ENCODE assay signal across 16 cellular contexts in the genomic region with DNA sequence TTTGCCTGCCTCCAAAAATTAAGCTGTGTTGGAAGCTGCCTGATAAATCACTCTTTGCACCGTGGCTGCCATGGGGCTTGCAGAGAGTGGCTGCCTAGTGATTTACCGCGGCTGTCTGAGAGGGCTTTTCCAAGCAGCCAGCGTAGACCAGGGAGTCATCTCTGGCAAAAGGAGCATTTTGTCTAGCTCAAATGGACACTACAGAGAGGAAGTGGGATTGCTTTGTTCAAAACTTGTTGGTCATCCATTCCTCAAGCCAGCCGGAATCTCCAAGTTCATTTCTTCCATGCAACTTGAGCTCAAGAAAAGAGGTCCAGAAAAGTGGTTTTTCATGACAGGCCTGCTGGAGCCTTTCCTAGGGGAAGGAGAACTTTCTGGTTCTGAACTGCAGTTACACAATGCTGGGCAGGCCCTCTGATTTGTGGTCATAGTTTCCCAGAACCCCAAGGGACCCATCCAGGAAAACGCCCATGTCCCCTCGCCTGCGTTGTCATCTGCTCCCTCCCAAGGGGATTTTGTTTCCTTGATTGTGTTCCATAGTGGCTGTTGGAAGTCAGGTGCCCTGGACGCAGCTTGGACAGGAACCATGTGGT.
A peak's percentile ranks its signal among the peaks of the same experiment; 100 is the strongest.
DNase-seq lines count a peak whose midpoint lies in the region; FAIRE-seq and TF ChIP-seq lines count a peak whose summit lies in the region.
"Had no signal": no experiment of that assay in that cellular context is flagged by ENCODE, and none has a peak within 500 bp of the region (broad histone marks: within the 10 kb centered on the region; RNA-seq: fewer than 3 reads in every experiment).

No MANE protein-coding gene starts in this region.

- TF ChIP-seq CTCF in coronary artery (IDR thresholded peaks at IDR 0.05) (no peak), lower leg skin (IDR thresholded peaks at IDR 0.05) (no peak), smooth muscle cell (IDR thresholded peaks at IDR 0.05; ENCODE audit: borderline replicate concordance, insufficient read depth, poor library complexity, severe bottlenecking) (no peak), MM.1S (IDR thresholded peaks at IDR 0.05; ENCODE audit: low read length) (no peak), progenitor cell of endocrine pancreas (IDR thresholded peaks at IDR 0.05; ENCODE audit: unreplicated experiment) (no peak)

- H3K9me3 Mint-ChIP-seq in progenitor cell of endocrine pancreas (ENCODE audit: low read depth), result no peaks in the 10 kb centered on the region
- H3K9me3 Mint-ChIP-seq: activated naive CD4-positive, alpha-beta T cell treated with anti-CD3 and anti-CD28 coated beads, Interleukin-2, amount 10 ng/mL, durations not matched to agents 7 days and 5 days had no signal

- H3K79me2 ChIP-seq in smooth muscle cell (ENCODE audit: low read depth), result no peaks in the 10 kb centered on the region
- no peaks in the 10 kb centered on the region for H3K79me2 ChIP-seq in MM.1S (ENCODE audit: low read length)

- no peaks in the 10 kb centered on the region for H3K36me3 Mint-ChIP-seq in progenitor cell of endocrine pancreas (ENCODE audit: insufficient read depth)
- H3K36me3 Mint-ChIP-seq: activated naive CD4-positive, alpha-beta T cell treated with anti-CD3 and anti-CD28 coated beads, Interleukin-2, amount 10 ng/mL, durations not matched to agents 7 days and 5 days had no signal

- peak overlapping the region; percentile 25 to 83 for H3K27ac ChIP-seq in coronary artery
- no peak overlapping the region for H3K27ac ChIP-seq in smooth muscle cell (ENCODE audit: low read depth)
- H3K27ac ChIP-seq in MM.1S (ENCODE audit: low read length), result no peak overlapping the region
- H3K27ac ChIP-seq: right lobe of liver had no signal

- H3F3A ChIP-seq in smooth muscle cell (ENCODE audit: low read depth) (no peaks in the 10 kb centered on the region), MM.1S (ENCODE audit: insufficient read depth, low read length) (no peaks in the 10 kb centered on the region)

- H3K9me3 ChIP-seq in smooth muscle cell (replicated peaks; ENCODE audit: low read depth), result no peaks in the 10 kb centered on the region
- H3K9me3 ChIP-seq in MM.1S (replicated peaks; ENCODE audit: insufficient read depth, low read length), result no peaks in the 10 kb centered on the region
- H3K9me3 ChIP-seq: right lobe of liver had no signal

- peaks cover 3% of the 10 kb centered on the region for H3K27me3 Mint-ChIP-seq in progenitor cell of endocrine pancreas

- H3K27ac Mint-ChIP-seq in progenitor cell of endocrine pancreas, result no peak overlapping the region
- H3K27ac Mint-ChIP-seq: activated naive CD4-positive, alpha-beta T cell treated with anti-CD3 and anti-CD28 coated beads, Interleukin-2, amount 10 ng/mL, durations not matched to agents 7 days and 5 days had no signal

- H3K36me3 ChIP-seq in smooth muscle cell (ENCODE audit: low read depth), result no peaks in the 10 kb centered on the region
- H3K36me3 ChIP-seq in MM.1S (replicated peaks; ENCODE audit: insufficient read depth, low read length), result no peaks in the 10 kb centered on the region
- H3K36me3 ChIP-seq: right lobe of liver had no signal

- peaks cover 2% of the 10 kb centered on the region for H3K4me1 ChIP-seq in smooth muscle cell (ENCODE audit: low read depth)
- no peaks in the 10 kb centered on the region for H3K4me1 ChIP-seq in MM.1S (ENCODE audit: low read length)
- H3K4me1 ChIP-seq: right lobe of liver had no signal

- 27 to 46% methylated on average over 9 of the region's 9 CpGs for WGBS in lower leg skin, 2 donors
- 81% methylated on average over 9 of the region's 9 CpGs for WGBS in smooth muscle cell (ENCODE audit: low lambda C conversion rate)

- peak; percentile 62 for DNase-seq in GM03348 (ENCODE audit: low spot score)
- peak; percentile 83 for DNase-seq in coronary artery (ENCODE audit: low spot score)
- DNase-seq in lower leg skin (ENCODE audit: low spot score in 2 of 2), result peak; percentile 82 to 95
- no peak for DNase-seq in smooth muscle cell (lab: John Stamatoyannopoulos, UW; ENCODE audit: unreplicated experiment)
- DNase-seq in MM.1S, result no peak
- DNase-seq in effector CD8-positive, alpha-beta T cell (lab: John Stamatoyannopoulos, UW), result no peak
- DNase-seq in progenitor cell of endocrine pancreas (ENCODE audit: low spot score, unreplicated experiment), result no peak
- DNase-seq in H54 (ENCODE audit: insufficient read length, low spot score), result no peak
- DNase-seq: activated CD8-positive, alpha-beta memory T cell treated with anti-CD3 and anti-CD28 coated beads for 24 hours; activated naive CD4-positive, alpha-beta T cell treated with anti-CD3 and anti-CD28 coated beads, Interleukin-2, amount 10 ng/mL, durations not matched to agents 7 days and 5 days; GF-D8; head of caudate nucleus; mesendoderm; NCI-H345; right lobe of liver; T-helper 9 cell had no signal

- H3K27me3 ChIP-seq in smooth muscle cell (ENCODE audit: low read depth), result no peaks in the 10 kb centered on the region
- no peaks in the 10 kb centered on the region for H3K27me3 ChIP-seq in MM.1S (replicated peaks; ENCODE audit: insufficient read depth, low read length)
- H3K27me3 ChIP-seq: right lobe of liver had no signal

- H3K4me2 ChIP-seq in smooth muscle cell, result peak overlapping the region; percentile 32
- H3K4me2 ChIP-seq in MM.1S (ENCODE audit: low read depth, low read length), result no peak overlapping the region

- no peak overlapping the region for H3K4me3 Mint-ChIP-seq in progenitor cell of endocrine pancreas (ENCODE audit: low read depth)
- H3K4me3 Mint-ChIP-seq: activated naive CD4-positive, alpha-beta T cell treated with anti-CD3 and anti-CD28 coated beads, Interleukin-2, amount 10 ng/mL, durations not matched to agents 7 days and 5 days had no signal

- H4K20me1 ChIP-seq in smooth muscle cell (ENCODE audit: low read depth), result no peaks in the 10 kb centered on the region
- no peaks in the 10 kb centered on the region for H4K20me1 ChIP-seq in MM.1S (ENCODE audit: insufficient read depth, low read length)

- TF ChIP-seq POLR2A in lower leg skin (IDR thresholded peaks at IDR 0.05), result no peak
- no peak for TF ChIP-seq POLR2A in H54 (IDR thresholded peaks at IDR 0.05; ENCODE audit: low read depth, low read length)

- intact Hi-C loops in lower leg skin (cut with DNase I; ENCODE audit: low total_unique reads), result no loop called here

- peak overlapping the region; percentile 28 for H2AFZ ChIP-seq in smooth muscle cell (ENCODE audit: low read depth)
- H2AFZ ChIP-seq in MM.1S (ENCODE audit: low read length), result no peak overlapping the region

- no peaks in the 10 kb centered on the region for H3K4me1 Mint-ChIP-seq in progenitor cell of endocrine pancreas (ENCODE audit: low read depth)

- H3K9me2 ChIP-seq in MM.1S (replicated peaks; ENCODE audit: insufficient read depth, low read length), result no peaks in the 10 kb centered on the region

- H3K9ac ChIP-seq in smooth muscle cell (ENCODE audit: low read depth) (no peak overlapping the region), MM.1S (ENCODE audit: low read length) (no peak overlapping the region)

- H3K4me3 ChIP-seq in coronary artery, result peak overlapping the region; percentile 17
- no peak overlapping the region for H3K4me3 ChIP-seq in lower leg skin (ENCODE audit: low read depth, poor library complexity, severe bottlenecking)
- H3K4me3 ChIP-seq in smooth muscle cell, result no peak overlapping the region
- no peak overlapping the region for H3K4me3 ChIP-seq in MM.1S (ENCODE audit: low read length)
- H3K4me3 ChIP-seq: right lobe of liver had no signal

- no peak for FAIRE-seq in H54 (lab: Jason Lieb, UNC)

Comparison
In these comparisons a context has a peak if more than half of its experiments do, and no peak if none do; other contexts are left out.
1. DNase-seq: peak in GM03348 (single experiment), coronary artery (single experiment) and lower leg skin (2 of 2); none in smooth muscle cell (single experiment), MM.1S (single experiment), effector CD8-positive, alpha-beta T cell (single experiment), progenitor cell of endocrine pancreas (single experiment) and H54 (single experiment).
2. H3K27ac ChIP-seq: peak in coronary artery (2 of 2); none in smooth muscle cell (single experiment) and MM.1S (single experiment).